Comparison of ENCODE assay signal across 11 cellular contexts in genomic region chr3:165170236-165170635, GRCh38. TPM values are rescaled to one million over a fixed set of nuclear protein-coding genes. Genes with fewer than 3 reads are reported as not detected.
"Had no signal": no experiment of that assay in that cellular context is flagged by ENCODE, and none has a peak within 500 bp of the region (broad histone marks: within the 10 kb centered on the region; RNA-seq: fewer than 3 reads in every experiment).

No MANE protein-coding gene starts in this region.

- H3K36me3 ChIP-seq: HAP-1 had no signal

- H3K27ac ChIP-seq: GM23248 had no signal

- H3K9me3 ChIP-seq: HAP-1 had no signal

- FAIRE-seq: H1, H54 had no signal

- H3K4me3 ChIP-seq: GM23248, GM23338, HAP-1 had no signal

- H3K4me1 ChIP-seq: HAP-1 had no signal

- DNase-seq: GM23248, GOT3, H7, H9, HCEC 1CT, HFFc6 had no signal

- H2AFZ ChIP-seq: GM23248, GM23338 had no signal

- H3K9ac ChIP-seq: GM23248 had no signal

- H3K4me2 ChIP-seq: GM23338 had no signal

- ATAC-seq: GM23338, HCT116 had no signal

- H3K27ac Mint-ChIP-seq: GM23338, H9, HFFc6 had no signal

RNA-seq across cellular contexts. Expression of gene SLITRK3, which starts 25.9 kb away (rescaled TPM):
- total RNA-seq: GM23248, HFFc6 had no signal
- polyA plus RNA-seq: GM23248 had no signal
